ENCODE assay signal across 16 cellular contexts in genomic region chr16:65406076-65406475, GRCh38.
"Had no signal": no experiment of that assay in that cellular context is flagged by ENCODE, and none has a peak within 500 bp of the region (broad histone marks: within the 10 kb centered on the region; RNA-seq: fewer than 3 reads in every experiment).

No MANE protein-coding gene starts in this region.

- ATAC-seq: gastroesophageal sphincter; left lobe of liver; mucosa of descending colon; natural killer cell treated with Interleukin-12 subunit alpha and Interleukin-12 subunit beta and Interleukin-15 and Interleukin-18, amount 100 ng/mL, for 72 hours; sciatic nerve had no signal

- H3K27ac ChIP-seq: coronary artery, gastroesophageal sphincter, skin epidermis had no signal

- H3K4me1 ChIP-seq: gastroesophageal sphincter had no signal

- DNase-seq: effector CD4-positive, alpha-beta T cell; endodermal cell; glutamatergic neuron; islet precursor cell; mammary epithelial cell; mucosa of descending colon; posterior cingulate gyrus; stimulated activated CD4-positive, alpha-beta T cell treated with anti-CD3 and anti-CD28 coated beads, Interleukin-12 subunit alpha, Interleukin-12 subunit beta, amount 100 ng/mL, for 4 hours; stimulated activated naive CD4-positive, alpha-beta T cell; trophoblast cell had no signal

- H3K4me3 ChIP-seq: coronary artery, gastroesophageal sphincter, mucosa of descending colon, skin epidermis had no signal

- H3K9me3 ChIP-seq: gastroesophageal sphincter, mucosa of descending colon had no signal

- H3K27me3 ChIP-seq: gastroesophageal sphincter had no signal

- H3K36me3 ChIP-seq: gastroesophageal sphincter had no signal
